9 cellular contexts compared by ENCODE assay signal in the genomic region with DNA sequence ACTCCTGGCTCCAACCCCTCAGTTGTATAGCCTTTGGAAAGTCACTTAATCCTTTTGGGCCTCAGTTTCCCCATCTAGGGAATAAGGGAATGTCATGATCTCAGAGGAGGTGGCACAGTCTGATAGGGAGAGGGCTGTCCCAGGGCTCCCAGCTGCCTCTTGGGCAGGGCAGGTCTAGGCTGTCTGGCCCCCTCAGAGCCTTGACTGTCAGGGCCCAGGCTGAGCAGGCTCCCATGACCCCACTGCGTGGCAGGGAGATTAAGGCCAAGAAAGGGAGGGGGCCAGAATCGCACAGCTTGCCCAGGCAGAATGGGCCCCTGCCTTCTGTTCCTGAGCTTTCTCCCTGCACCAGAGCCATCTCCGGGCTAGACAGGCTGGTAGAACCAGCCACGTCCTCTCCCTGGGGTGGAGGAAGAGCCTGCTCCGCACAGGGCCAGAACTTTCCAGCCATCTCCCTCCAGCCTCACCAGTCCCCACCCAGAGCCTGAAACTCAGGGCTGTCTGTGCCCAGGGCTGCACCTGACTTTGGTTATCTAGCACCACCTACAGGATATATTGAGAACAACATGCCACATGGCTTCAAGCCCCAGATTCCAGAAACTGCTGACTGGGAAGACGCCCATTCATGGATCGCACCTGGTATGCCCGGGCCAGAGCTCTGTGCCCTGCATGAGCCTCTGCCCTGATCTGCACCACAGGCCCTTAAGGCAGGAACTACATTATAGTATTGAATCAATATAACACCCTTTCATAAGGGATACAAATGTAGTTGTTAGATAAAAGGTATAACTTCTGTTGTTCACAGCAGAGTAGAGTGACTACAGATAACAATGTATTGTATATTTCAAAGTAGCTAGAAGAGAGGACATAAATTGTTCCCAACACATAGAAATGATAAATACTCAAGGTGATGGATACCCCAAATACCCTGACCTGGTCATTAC. TPM values are rescaled to one million over a fixed set of nuclear protein-coding genes. Genes with fewer than 3 reads are reported as not detected.
DNase-seq lines count a peak whose midpoint lies in the region; ATAC-seq and TF ChIP-seq lines count a peak whose summit lies in the region.
"Had no signal": no experiment of that assay in that cellular context is flagged by ENCODE, and none has a peak within 500 bp of the region (broad histone marks: within the 10 kb centered on the region; RNA-seq: fewer than 3 reads in every experiment).

No MANE protein-coding gene starts in this region.

- POLR2A ChIA-PET in Panc1 (lab: Charles Lee): interaction anchor here (1.5 kb wide), 1 partner anchor 55 kb away, joined by 3 read pairs; a partner anchor contains a TSS

- H3K9me3 ChIP-seq in Panc1 (ENCODE audit: control insufficient read depth, insufficient read depth, low read depth, low read length): no peaks in the 10 kb centered on the region
- no peaks in the 10 kb centered on the region for H3K9me3 ChIP-seq in testis
- H3K9me3 ChIP-seq: BLaER1 had no signal

- no peak for TF ChIP-seq POLR2A in testis (IDR thresholded peaks at IDR 0.05)

- 39 to 45% methylated on average over 3 to 8 of the region's 8 CpGs for WGBS in testis, 2 donors

- DNase-seq in activated gamma-delta T cell treated with Interleukin-2 at 50 U/mL for 16 hours (peak; percentile 56), activated gamma-delta T cell (lab: John Stamatoyannopoulos, UW) (no peak), LoVo (ENCODE audit: low spot score) (peak; percentile 83), Panc1 (ENCODE audit: low read depth, low spot score) (peak; percentile 89), fibroblast of gingiva (ENCODE audit: low read depth) (peak; percentile 69), natural killer cell (peak; percentile 45), testis (peak; percentile 83)
- DNase-seq in activated T-cell treated with anti-CD3 and anti-CD28 coated beads, Interleukin-2, amount 50 U/mL, for 48 hours: peak; percentile 73 to 78

- H3K27me3 ChIP-seq in Panc1 (ENCODE audit: control insufficient read depth, insufficient read depth, low read length) (no peaks in the 10 kb centered on the region), testis (no peaks in the 10 kb centered on the region)
- H3K27me3 ChIP-seq: BLaER1 had no signal

- H3K27ac Mint-ChIP-seq in natural killer cell: peak overlapping the region in 1 of 2 donors; percentile 51

- CTCF ChIA-PET in Panc1 (lab: Charles Lee): interaction anchor here (0.5 to 1.8 kb wide), 2 partner anchors 91 to 242 kb away, joined by 3 to 8 read pairs; no protein-coding TSS in a partner anchor

- no peak overlapping the region for H3K4me3 Mint-ChIP-seq in natural killer cell

- TF ChIP-seq CTCF in Panc1 (IDR thresholded peaks at IDR 0.05): peak; percentile 81
- peak; percentile 88 for TF ChIP-seq CTCF in natural killer cell (IDR thresholded peaks at IDR 0.05)
- TF ChIP-seq CTCF in testis (IDR thresholded peaks at IDR 0.05): peak; percentile 91 to 96 (median 93)

- intact Hi-C loops in Panc1 (cut with micrococcal nuclease; ENCODE audit: unreplicated experiment): loop anchor here (5.0 kb wide), 1 partner anchor 93 kb away; no protein-coding TSS in a partner anchor
- intact Hi-C loops in natural killer cell (cut with micrococcal nuclease): loop anchor here (1.0 to 2.0 kb wide), 3 partner anchors 8 to 92 kb away; a partner anchor contains a TSS
- intact Hi-C loops in testis (cut with DNase I; ENCODE audit: low total_unique reads): loop anchor here (5.0 kb wide), 1 partner anchor 88 kb away; no protein-coding TSS in a partner anchor

- H3K36me3 ChIP-seq in Panc1 (ENCODE audit: control insufficient read depth, insufficient read depth, low read length) (no peaks in the 10 kb centered on the region), testis (ENCODE audit: low read depth, missing control alignments) (no peaks in the 10 kb centered on the region)
- H3K36me3 ChIP-seq: BLaER1 had no signal

- peaks cover 0 to 16% of the 10 kb centered on the region in 2 donors for H3K4me1 Mint-ChIP-seq in natural killer cell

- peaks cover 8% of the 10 kb centered on the region for H3K4me1 ChIP-seq in Panc1 (ENCODE audit: control insufficient read depth, insufficient read depth, low read length)
- no peaks in the 10 kb centered on the region for H3K4me1 ChIP-seq in testis

- H3K36me3 Mint-ChIP-seq in natural killer cell: no peaks in the 10 kb centered on the region

- H3K27ac ChIP-seq in Panc1 (ENCODE audit: low read length) (peak overlapping the region; percentile 83), testis (no peak overlapping the region)
- H3K27ac ChIP-seq: BLaER1 had no signal

- H3K27me3 Mint-ChIP-seq in natural killer cell (ENCODE audit: low read depth in 2 of 2): no peaks in the 10 kb centered on the region

- H3K4me3 ChIP-seq in Panc1 (ENCODE audit: low read depth in 2 of 2, low read length in 2 of 2): no peak overlapping the region
- H3K4me3 ChIP-seq in testis: no peak overlapping the region
- H3K4me3 ChIP-seq: BLaER1 had no signal

- no TSS peak for BruUV-seq in Panc1 (replicated peaks; lab: Mats Ljungman, UMichigan)

- peak; percentile 98 for ATAC-seq in Panc1
- peak; percentile 82 to 90 (median 87) for ATAC-seq in natural killer cell

- in situ Hi-C loops in Panc1 (cut with HindIII; ENCODE audit: low pct_unique_long_range_greater_than_20kb, low sequenced_read_pairs): no loop called here

- H3K9me3 Mint-ChIP-seq in natural killer cell: no peaks in the 10 kb centered on the region

RNA-seq across cellular contexts. Expression of a gene that starts 32.0 kb away (rescaled TPM):
- total RNA-seq in Panc1 (2021; ENCODE audit: unreplicated experiment) (14.6 TPM), natural killer cell (10 to 100 TPM; 11.9 to 12.6 (median 12.1) TPM), testis (10 to 100 TPM; 18.5 to 19.4 TPM)
- 19.1 TPM for polyA plus RNA-seq in Panc1 (2012; ENCODE audit: insufficient read length)
- 25.1 TPM for polyA plus RNA-seq in testis (ENCODE audit: insufficient read depth, low read depth, low replicate concordance)

RNA-seq across cellular contexts. Expression of a gene that starts 32.9 kb away (rescaled TPM):
- 10.7 TPM for total RNA-seq in Panc1 (2021; ENCODE audit: unreplicated experiment)
- 6.8 TPM for polyA plus RNA-seq in Panc1 (2012; ENCODE audit: insufficient read length)
- total RNA-seq in natural killer cell: 10 to 100 TPM; 16.8 to 19.1 (median 18.9) TPM
- 10 to 100 TPM; 19.1 to 21.1 TPM for total RNA-seq in testis
- 15.0 TPM for polyA plus RNA-seq in testis (ENCODE audit: insufficient read depth, low read depth, low replicate concordance)

RNA-seq across cellular contexts. Expression of a gene that starts 54.3 kb away (rescaled TPM):
- total RNA-seq in Panc1 (2021; ENCODE audit: unreplicated experiment): 361 TPM
- polyA plus RNA-seq in Panc1 (2012; ENCODE audit: insufficient read length): 215 TPM
- total RNA-seq in natural killer cell: 10 to 100 TPM; 10.3 to 36.0 (median 28.2) TPM
- total RNA-seq in testis: 100 to 1,000 TPM; 119 to 129 TPM
- polyA plus RNA-seq in testis (ENCODE audit: insufficient read depth, low read depth, low replicate concordance): 75.7 TPM
